In the genomic region with DNA sequence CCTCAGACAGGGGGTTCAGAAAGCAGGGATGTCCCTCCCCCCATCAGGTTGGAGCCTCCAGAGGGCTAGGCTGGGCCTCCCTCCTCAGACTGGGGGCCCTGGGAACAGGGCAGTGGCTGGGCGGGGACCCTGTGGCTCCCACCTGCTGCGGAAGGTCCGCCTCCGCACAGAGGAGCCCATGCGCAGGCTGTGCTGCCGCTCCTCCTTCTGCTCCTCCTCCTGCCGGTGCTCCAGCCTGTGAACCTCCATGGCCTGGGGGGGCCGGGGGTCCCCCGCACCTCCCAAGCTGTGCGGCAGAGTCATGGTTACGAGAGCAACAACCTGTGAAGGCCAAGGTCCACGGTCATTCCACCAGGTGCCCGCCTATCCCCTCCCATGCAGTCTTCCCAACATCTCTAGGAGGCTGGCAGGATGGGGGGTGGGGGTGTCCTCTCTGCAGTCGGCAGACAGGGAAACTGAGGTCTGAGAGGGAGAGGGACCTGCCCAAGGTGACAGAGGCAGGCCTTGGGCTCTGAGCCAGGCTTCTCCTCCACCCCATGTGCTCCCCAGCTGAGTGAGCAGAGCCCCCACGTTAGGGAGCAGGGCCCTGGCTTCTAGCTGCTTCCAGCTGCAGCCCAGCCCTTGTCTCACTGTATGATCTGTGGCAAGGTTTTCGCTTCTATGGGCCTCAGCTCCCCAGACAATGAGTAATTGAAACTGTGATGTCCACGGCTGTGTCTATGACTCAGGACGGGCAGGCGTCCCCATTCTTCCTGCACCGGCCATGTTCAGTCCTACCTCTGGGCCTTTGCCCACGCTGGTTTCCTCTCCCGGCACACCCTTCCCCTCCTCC, we compare ENCODE assay signal across 10 cellular contexts. TPM values are rescaled to one million over a fixed set of nuclear protein-coding genes. Genes with fewer than 3 reads are reported as not detected.
DNase-seq lines count a peak whose midpoint lies in the region; ATAC-seq and TF ChIP-seq lines count a peak whose summit lies in the region.
"Had no signal": no experiment of that assay in that cellular context is flagged by ENCODE, and none has a peak within 500 bp of the region (broad histone marks: within the 10 kb centered on the region; RNA-seq: fewer than 3 reads in every experiment).

No MANE protein-coding gene starts in this region.

- no peak overlapping the region for H3K27ac ChIP-seq in spleen

- H3K4me3 ChIP-seq in spleen = no peak overlapping the region

- no peak for TF ChIP-seq POLR2A in spleen (IDR thresholded peaks at IDR 0.05)

- peaks cover 0 to 28% (median 0%) of the 10 kb centered on the region in 7 donors for H3K27me3 ChIP-seq in spleen (replicated peaks in 1 of 7)

- DNase-seq in activated naive CD4-positive, alpha-beta T cell treated with anti-CD3 and anti-CD28 coated beads, Interleukin-2, amount 50 U/mL, for 72 hours (ENCODE audit: low spot score in 2 of 2) = no peak
- DNase-seq in activated naive CD4-positive, alpha-beta T cell (lab: John Stamatoyannopoulos, UW) = no peak
- DNase-seq in SW480 (ENCODE audit: low spot score) (peak; percentile 81), foreskin melanocyte (peak; percentile 13), spleen (peak; percentile 41), NCI-H1417 (lab: John Stamatoyannopoulos, UW) (no peak), NAMALWA (ENCODE audit: low spot score) (no peak)
- no peak for DNase-seq in effector CD4-positive, alpha-beta T cell
- DNase-seq: CD4-positive, alpha-beta T cell; NCI-H524 treated with DMSO at 0.1 percent for 48 hours had no signal

- no peak for TF ChIP-seq CTCF in spleen (IDR thresholded peaks at IDR 0.05 in 8 of 11, conservative IDR thresholded peaks at IDR 0.05 in 3 of 11)

- H3K36me3 Mint-ChIP-seq in activated naive CD4-positive, alpha-beta T cell treated with anti-CD3 and anti-CD28 coated beads, Interleukin-2, amount 50 U/mL, for 72 hours = no peaks in the 10 kb centered on the region

- intact Hi-C loops in spleen (cut with DNase I; ENCODE audit: low total_unique reads) = no loop called here

- H3K27ac Mint-ChIP-seq in activated naive CD4-positive, alpha-beta T cell treated with anti-CD3 and anti-CD28 coated beads, Interleukin-2, amount 50 U/mL, for 72 hours = no peak overlapping the region
- H3K27ac Mint-ChIP-seq: CD4-positive, alpha-beta T cell had no signal

- ATAC-seq in activated naive CD4-positive, alpha-beta T cell treated with anti-CD3 and anti-CD28 coated beads, Interleukin-2, amount 50 U/mL, for 72 hours = peak; percentile 50 to 76

- 73 to 85% (median 77%) methylated on average over 18 to 22 of the region's 22 CpGs for WGBS in spleen, 5 donors

- H3K9me3 ChIP-seq in spleen = no peaks in the 10 kb centered on the region

- peaks cover 0 to 12% (median 4%) of the 10 kb centered on the region in 6 donors for H3K4me1 ChIP-seq in spleen

- H3K36me3 ChIP-seq in spleen = no peaks in the 10 kb centered on the region

- H3K9me3 Mint-ChIP-seq in activated naive CD4-positive, alpha-beta T cell treated with anti-CD3 and anti-CD28 coated beads, Interleukin-2, amount 50 U/mL, for 72 hours = no peaks in the 10 kb centered on the region
- H3K9me3 Mint-ChIP-seq: CD4-positive, alpha-beta T cell had no signal

RNA-seq across cellular contexts. Expression of a gene that starts 3.4 kb away (rescaled TPM):
- not detected for total RNA-seq in activated naive CD4-positive, alpha-beta T cell treated with anti-CD3 and anti-CD28 coated beads, Interleukin-2, amount 50 U/mL, for 72 hours
- total RNA-seq in spleen = not detected
- polyA plus RNA-seq in spleen = under 1 TPM; 0.02 to 0.06 (median 0.06) TPM
- total RNA-seq: CD4-positive, alpha-beta T cell had no signal

RNA-seq across cellular contexts. Expression of a gene that starts 34.4 kb away (rescaled TPM):
- not detected for total RNA-seq in activated naive CD4-positive, alpha-beta T cell treated with anti-CD3 and anti-CD28 coated beads, Interleukin-2, amount 50 U/mL, for 72 hours
- not detected for total RNA-seq in spleen
- not detected for polyA plus RNA-seq in spleen
- total RNA-seq: CD4-positive, alpha-beta T cell had no signal

Comparison
In these comparisons a context has a peak if more than half of its experiments do, and no peak if none do; other contexts are left out.
1. DNase-seq: peak in SW480 (single experiment), foreskin melanocyte (single experiment) and spleen (single experiment); none in activated naive CD4-positive, alpha-beta T cell treated with anti-CD3 and anti-CD28 coated beads, Interleukin-2, amount 50 U/mL, for 72 hours (0 of 2), activated naive CD4-positive, alpha-beta T cell (0 of 4), effector CD4-positive, alpha-beta T cell (single experiment), NCI-H1417 (0 of 3) and NAMALWA (single experiment).